ENCODE assay signal across 17 cellular contexts in genomic region chr14:76314521-76314951, GRCh38.
DNase-seq lines count a peak whose midpoint lies in the region; ATAC-seq and TF ChIP-seq lines count a peak whose summit lies in the region.
"Had no signal": no experiment of that assay in that cellular context is flagged by ENCODE, and none has a peak within 500 bp of the region (broad histone marks: within the 10 kb centered on the region; RNA-seq: fewer than 3 reads in every experiment).

No MANE protein-coding gene starts in this region.

- H3K27me3 ChIP-seq in esophagus muscularis mucosa = no peaks in the 10 kb centered on the region

- 69% methylated on average over 6 of the region's 6 CpGs for WGBS in esophagus muscularis mucosa

- H3K9me3 ChIP-seq in HEK293 (ENCODE audit: control insufficient read depth, insufficient read depth, low read depth, low read length) (no peaks in the 10 kb centered on the region), esophagus muscularis mucosa (no peaks in the 10 kb centered on the region)
- H3K9me3 ChIP-seq: BE2C had no signal

- POLR2A ChIA-PET in HEK293 (lab: Yijun Ruan, JAX) = interaction anchor here (0.9 kb wide), 1 partner anchor 884 kb away, joined by 3 read pairs; no protein-coding TSS in a partner anchor

- peaks cover 51% of the 10 kb centered on the region for H3K27me3 Mint-ChIP-seq in activated CD8-positive, alpha-beta memory T cell treated with anti-CD3 and anti-CD28 coated beads, Interleukin-2, amount 10 ng/mL, durations not matched to agents 7 days and 5 days

- TF ChIP-seq EP300 in esophagus muscularis mucosa (IDR thresholded peaks at IDR 0.05) = no peak

- H3K9me3 Mint-ChIP-seq in activated CD8-positive, alpha-beta memory T cell treated with anti-CD3 and anti-CD28 coated beads, Interleukin-2, amount 10 ng/mL, durations not matched to agents 7 days and 5 days (ENCODE audit: low read depth) = no peaks in the 10 kb centered on the region
- H3K9me3 Mint-ChIP-seq: IgD-negative memory B cell had no signal

- DNase-seq in ELF-1 (ENCODE audit: low read depth, low spot score) (peak; percentile 24), cerebellum (ENCODE audit: low spot score) (peak; percentile 36), mesenteric fat pad (ENCODE audit: low spot score) (peak; percentile 39), esophagus muscularis mucosa (ENCODE audit: extremely low spot score) (no peak)
- DNase-seq in activated CD8-positive, alpha-beta memory T cell treated with anti-CD3 and anti-CD28 coated beads, Interleukin-2, amount 10 ng/mL, durations not matched to agents 7 days and 5 days = no peak
- DNase-seq: BE2C; CD4-positive, alpha-beta memory T cell; DND-41; GOT3; MV-4-11; NCI-H1436; NCI-H2081 treated with DMSO at 0.1 percent for 48 hours; NCI-H226; SHP77 treated with DMSO at 0.1 percent for 48 hours had no signal

- no peak for ATAC-seq in HG03571 (IDR thresholded peaks at IDR 0.05; ENCODE audit: unreplicated experiment)
- ATAC-seq in activated CD8-positive, alpha-beta memory T cell treated with anti-CD3 and anti-CD28 coated beads, Interleukin-2, amount 10 ng/mL, durations not matched to agents 7 days and 5 days = no peak

- CTCF ChIA-PET in HEK293 (lab: Yijun Ruan, JAX) = interaction anchor here (0.6 to 0.7 kb wide), 2 partner anchors 9 to 754 kb away, joined by 3 to 4 read pairs; no protein-coding TSS in a partner anchor
- CTCF ChIA-PET in activated CD8-positive, alpha-beta memory T cell treated with anti-CD3 and anti-CD28 coated beads, Interleukin-2, amount 10 ng/mL, durations not matched to agents 7 days and 5 days (lab: Charles Lee) = no interaction called here

- TF ChIP-seq POLR2A in esophagus muscularis mucosa (IDR thresholded peaks at IDR 0.05; ENCODE audit: low read depth) = no peak

- H3K36me3 Mint-ChIP-seq in activated CD8-positive, alpha-beta memory T cell treated with anti-CD3 and anti-CD28 coated beads, Interleukin-2, amount 10 ng/mL, durations not matched to agents 7 days and 5 days = no peaks in the 10 kb centered on the region
- H3K36me3 Mint-ChIP-seq: CD4-positive, alpha-beta memory T cell; IgD-negative memory B cell had no signal

- H3K4me3 ChIP-seq in HEK293 (ENCODE audit: low read depth, low read length) = no peak overlapping the region
- no peak overlapping the region for H3K4me3 ChIP-seq in esophagus muscularis mucosa

- TF ChIP-seq CTCF in HEK293 (tag by site-specific recombination; IDR thresholded peaks at IDR 0.05) (no peak), esophagus muscularis mucosa (IDR thresholded peaks at IDR 0.05) (no peak)

- no peaks in the 10 kb centered on the region for H3K36me3 ChIP-seq in HEK293 (ENCODE audit: control insufficient read depth in 2 of 2, insufficient read depth in 1 of 2, low read length in 2 of 2)
- no peaks in the 10 kb centered on the region for H3K36me3 ChIP-seq in esophagus muscularis mucosa
- H3K36me3 ChIP-seq: BE2C had no signal

- H3K4me3 Mint-ChIP-seq in activated CD8-positive, alpha-beta memory T cell treated with anti-CD3 and anti-CD28 coated beads, Interleukin-2, amount 10 ng/mL, durations not matched to agents 7 days and 5 days = no peak overlapping the region
- H3K4me3 Mint-ChIP-seq: CD4-positive, alpha-beta memory T cell; IgD-negative memory B cell had no signal

- no peak overlapping the region for H3K27ac Mint-ChIP-seq in activated CD8-positive, alpha-beta memory T cell treated with anti-CD3 and anti-CD28 coated beads, Interleukin-2, amount 10 ng/mL, durations not matched to agents 7 days and 5 days
- H3K27ac Mint-ChIP-seq: CD4-positive, alpha-beta memory T cell; IgD-negative memory B cell had no signal

- H3K27ac ChIP-seq in HEK293 (ENCODE audit: extremely low read depth, low read depth, low read length) (no peak overlapping the region), esophagus muscularis mucosa (replicated peaks in 1 of 4) (no peak overlapping the region)

- intact Hi-C loops in esophagus muscularis mucosa (cut with DNase I) = no loop called here

- H3K4me1 ChIP-seq in HEK293 (ENCODE audit: control insufficient read depth, insufficient read depth, low read length) (peaks cover 9% of the 10 kb centered on the region; the same call in 1 of the 2 replicates), esophagus muscularis mucosa (peaks cover 0 to 11% (median 9%) of the 10 kb centered on the region in 4 donors)
- H3K4me1 ChIP-seq: BE2C had no signal

- H3K4me1 Mint-ChIP-seq in activated CD8-positive, alpha-beta memory T cell treated with anti-CD3 and anti-CD28 coated beads, Interleukin-2, amount 10 ng/mL, durations not matched to agents 7 days and 5 days = peaks cover 2% of the 10 kb centered on the region
- H3K4me1 Mint-ChIP-seq: IgD-negative memory B cell had no signal

TF ChIP-seq in HEK293, 187 proteins besides CTCF, POLR2A, EP300 and RAD21:
- TF ChIP-seq ZIC2 (tag by site-specific recombination; IDR thresholded peaks at IDR 0.05) = peak; percentile 66
- no peak for TF ChIP-seq ZNF184 (tag by site-specific recombination; IDR thresholded peaks at IDR 0.05)
TF ChIP-seq in HEK293: peak in this region for 1.

Comparison
In these comparisons a context has a peak if more than half of its experiments do, and no peak if none do; other contexts are left out.
1. DNase-seq: peak in ELF-1 (single experiment), cerebellum (single experiment) and mesenteric fat pad (single experiment); none in esophagus muscularis mucosa (single experiment) and activated CD8-positive, alpha-beta memory T cell treated with anti-CD3 and anti-CD28 coated beads, Interleukin-2, amount 10 ng/mL, durations not matched to agents 7 days and 5 days (single experiment).